11 cellular contexts compared by ENCODE assay signal in genomic region chr16:1807626-1808025, GRCh38. TPM values are rescaled to one million over a fixed set of nuclear protein-coding genes. Genes with fewer than 3 reads are reported as not detected.
"Had no signal": no experiment of that assay in that cellular context is flagged by ENCODE, and none has a peak within 500 bp of the region (broad histone marks: within the 10 kb centered on the region; RNA-seq: fewer than 3 reads in every experiment).

No MANE protein-coding gene starts in this region.

- H3K4me3 ChIP-seq: GM23248, HAP-1, K562 had no signal

- H3K9ac ChIP-seq: GM23248 had no signal

- H3K9me3 ChIP-seq: HAP-1 had no signal

- FAIRE-seq: K562 had no signal

- H3K27ac ChIP-seq: GM23248, HL-60 had no signal

- ATAC-seq: HCT116, K562 had no signal

- H2AFZ ChIP-seq: GM23248 had no signal

- H3K4me1 ChIP-seq: HAP-1 had no signal

- DNase-seq: GM23248, GOT3, H7, HFFc6, IMR-90 had no signal

RNA-seq across cellular contexts. Expression of gene IGFALS, which starts 14.1 kb away (rescaled TPM):
- total RNA-seq: GM23248, H4, H7, HFFc6, HT1080, IMR-90, K562 had no signal
- polyA plus RNA-seq: GM23248, IMR-90, K562 had no signal
